ENCODE assay signal across 22 cellular contexts in genomic region chr20:38130687-38131587, GRCh38. TPM values are rescaled to one million over a fixed set of nuclear protein-coding genes. Genes with fewer than 3 reads are reported as not detected.
DNase-seq lines count a peak whose midpoint lies in the region; ATAC-seq, FAIRE-seq and TF ChIP-seq lines count a peak whose summit lies in the region.
"Had no signal": no experiment of that assay in that cellular context is flagged by ENCODE, and none has a peak within 500 bp of the region (broad histone marks: within the 10 kb centered on the region; RNA-seq: fewer than 3 reads in every experiment).

No MANE protein-coding gene starts in this region.

- H3K27me3 ChIP-seq in IMR-90 (ENCODE audit: control insufficient read depth, insufficient read depth, low read length): no peaks in the 10 kb centered on the region
- no peaks in the 10 kb centered on the region for H3K27me3 ChIP-seq in neural progenitor cell
- no peaks in the 10 kb centered on the region for H3K27me3 ChIP-seq in esophagus muscularis mucosa
- H3K27me3 ChIP-seq: body of pancreas, transverse colon had no signal

- TF ChIP-seq EP300 in A549 (IDR thresholded peaks at IDR 0.05): no peak
- no peak for TF ChIP-seq EP300 in esophagus muscularis mucosa (IDR thresholded peaks at IDR 0.05)

- CTCF ChIA-PET in A549 (lab: Yijun Ruan, JAX) (interaction anchor here (1.0 to 7.7 kb wide), 9 partner anchors 10 to 91 kb away, joined by 3 to 57 read pairs (median 6); no protein-coding TSS in a partner anchor), IMR-90 (lab: Yijun Ruan, JAX) (interaction anchor here (1.0 to 1.1 kb wide), 2 partner anchors 57 to 91 kb away, joined by 4 to 5 read pairs; no protein-coding TSS in a partner anchor)

- H2AK5ac ChIP-seq in IMR-90 (ENCODE audit: low read depth, low read length): peak overlapping the region; percentile 12; the same call in 1 of the 2 replicates

- no peak for FAIRE-seq in A549 (lab: Jason Lieb, UNC)

- no peaks in the 10 kb centered on the region for H3K79me2 ChIP-seq in neural progenitor cell (ENCODE audit: low read depth)

- TF ChIP-seq CTCF in A549 (IDR thresholded peaks at IDR 0.05) (no peak), IMR-90 (conservative IDR thresholded peaks at IDR 0.05; ENCODE audit: low read depth, low read length) (no peak), glutamatergic neuron (IDR thresholded peaks at IDR 0.05; ENCODE audit: partially characterized antibody, unreplicated experiment) (no peak), neural progenitor cell (IDR thresholded peaks at IDR 0.05) (no peak), esophagus muscularis mucosa (IDR thresholded peaks at IDR 0.05) (no peak)

- intact Hi-C loops in IMR-90 (cut with micrococcal nuclease) (no loop called here), esophagus muscularis mucosa (cut with DNase I) (no loop called here)

- no peak overlapping the region for H4K91ac ChIP-seq in IMR-90 (ENCODE audit: insufficient read depth, low read depth, low read length)

- H4K20me1 ChIP-seq in IMR-90 (ENCODE audit: insufficient read depth, low read length) (no peaks in the 10 kb centered on the region; the same call in 1 of the 2 replicates), neural progenitor cell (ENCODE audit: low read depth) (no peaks in the 10 kb centered on the region)

- H3K18ac ChIP-seq in IMR-90 (ENCODE audit: low read depth, low read length): no peak overlapping the region

- H3K4me3 Mint-ChIP-seq in glutamatergic neuron (ENCODE audit: unreplicated experiment) (peak overlapping the region; percentile 45), neural progenitor cell (no peak overlapping the region)

- TF ChIP-seq RAD21 in A549 (conservative IDR thresholded peaks at IDR 0.05 in 1 of 2, IDR thresholded peaks at IDR 0.05 in 1 of 2): no peak
- no peak for TF ChIP-seq RAD21 in IMR-90 (IDR thresholded peaks at IDR 0.05; ENCODE audit: low read length)

- H3K4me2 ChIP-seq in A549 (no peak overlapping the region), IMR-90 (ENCODE audit: low read depth, low read length) (no peak overlapping the region), neural progenitor cell (no peak overlapping the region)

- peaks cover 0 to 9% of the 10 kb centered on the region in 2 experiments; a peak in 2 of 4 replicates for H3K79me1 ChIP-seq in IMR-90 (ENCODE audit: low read depth in 1 of 2, low read length in 2 of 2)

- H3K4ac ChIP-seq in IMR-90 (ENCODE audit: low read depth, low read length): no peak overlapping the region

- no peak overlapping the region for H3K9ac ChIP-seq in IMR-90 (ENCODE audit: low read depth, low read length)
- no peak overlapping the region for H3K9ac ChIP-seq in neural progenitor cell

- H3K56ac ChIP-seq in IMR-90 (ENCODE audit: extremely low read depth, insufficient read depth, low read length): no peak overlapping the region

- H2BK5ac ChIP-seq in IMR-90 (ENCODE audit: low read depth, low read length, poor library complexity, severe bottlenecking): no peak overlapping the region

- H2BK120ac ChIP-seq in IMR-90 (ENCODE audit: low read depth, low read length): no peak overlapping the region

- H3K27ac Mint-ChIP-seq in glutamatergic neuron (ENCODE audit: unreplicated experiment) (no peak overlapping the region), neural progenitor cell (peak overlapping the region; percentile 67)

- no peak overlapping the region for H4K8ac ChIP-seq in IMR-90 (ENCODE audit: low read depth in 2 of 2, low read length in 2 of 2)

- H3K36me3 Mint-ChIP-seq in glutamatergic neuron (ENCODE audit: unreplicated experiment) (no peaks in the 10 kb centered on the region), neural progenitor cell (no peaks in the 10 kb centered on the region)

- H2BK20ac ChIP-seq in IMR-90 (ENCODE audit: low read depth, low read length): no peak overlapping the region

- TF ChIP-seq POLR2A in A549 (IDR thresholded peaks at IDR 0.05; ENCODE audit: low read length): no peak
- no peak for TF ChIP-seq POLR2A in IMR-90 (IDR thresholded peaks at IDR 0.05; ENCODE audit: low read depth, low read length)
- no peak for TF ChIP-seq POLR2A in esophagus muscularis mucosa (IDR thresholded peaks at IDR 0.05; ENCODE audit: low read depth)

- in situ Hi-C loops in IMR-90 (cut with MboI; ENCODE audit: low sequenced_read_pairs): no loop called here

- BruUV-seq in IMR-90 (replicated peaks; lab: Mats Ljungman, UMichigan): no TSS peak

- H3K9me3 Mint-ChIP-seq in glutamatergic neuron (ENCODE audit: unreplicated experiment) (peaks cover 1% of the 10 kb centered on the region), neural progenitor cell (no peaks in the 10 kb centered on the region)

- H2AFZ ChIP-seq in IMR-90 (replicated peaks; ENCODE audit: low read length, poor library complexity) (no peak overlapping the region), neural progenitor cell (replicated peaks) (no peak overlapping the region)

- H3K14ac ChIP-seq in IMR-90 (replicated peaks; ENCODE audit: low read depth, low read length): no peak overlapping the region

- POLR2A ChIA-PET in A549 (lab: Yijun Ruan, JAX): interaction anchor here (0.8 kb wide), 1 partner anchor 13 kb away, joined by 4 read pairs; no protein-coding TSS in a partner anchor
- POLR2A ChIA-PET in IMR-90 (lab: Charles Lee; ENCODE audit: unreplicated experiment): no interaction called here

- peaks cover 24% of the 10 kb centered on the region for H3K9me1 ChIP-seq in IMR-90 (ENCODE audit: insufficient read depth, low read length)

- no peaks in the 10 kb centered on the region for H3K9me3 ChIP-seq in A549
- no peaks in the 10 kb centered on the region for H3K9me3 ChIP-seq in IMR-90 (ENCODE audit: control insufficient read depth, insufficient read depth, low read length)
- H3K9me3 ChIP-seq in neural progenitor cell (ENCODE audit: low read depth): no peaks in the 10 kb centered on the region
- H3K9me3 ChIP-seq in esophagus muscularis mucosa: no peaks in the 10 kb centered on the region
- H3K9me3 ChIP-seq: body of pancreas, transverse colon had no signal

- H3K4me3 ChIP-seq in A549 (no peak overlapping the region), IMR-90 (ENCODE audit: insufficient read depth, low read depth, low read length) (no peak overlapping the region), neural progenitor cell (no peak overlapping the region), esophagus muscularis mucosa (no peak overlapping the region)
- H3K4me3 ChIP-seq: body of pancreas, transverse colon had no signal

- H4K5ac ChIP-seq in IMR-90 (ENCODE audit: low read depth, low read length): no peak overlapping the region

- H3F3A ChIP-seq in neural progenitor cell (ENCODE audit: low read depth): no peaks in the 10 kb centered on the region

- H3K27me3 Mint-ChIP-seq in glutamatergic neuron (ENCODE audit: unreplicated experiment) (peaks cover 1% of the 10 kb centered on the region), neural progenitor cell (ENCODE audit: insufficient read depth, low read depth) (peaks cover 5% of the 10 kb centered on the region)

- DNase-seq in A549 (ENCODE audit: low read depth in 1 of 2, low spot score in 1 of 2) (no peak), IMR-90 (no peak), glutamatergic neuron (no peak), neural progenitor cell (ENCODE audit: low spot score) (no peak), globus pallidus (ENCODE audit: low spot score) (no peak), esophagus muscularis mucosa (ENCODE audit: extremely low spot score) (no peak)
- DNase-seq: activated CD4-positive, alpha-beta T cell treated with anti-CD3 and anti-CD28 coated beads for 4 hours; activated gamma-delta T cell; activated T-cell treated with anti-CD3 and anti-CD28 coated beads, Interleukin-2, amount 50 U/mL, for 1 hour; body of pancreas; C1 segment of cervical spinal cord; DND-41; Karpas-422; mesendoderm; NCI-H2107; NCI-H774; stimulated activated CD4-positive, alpha-beta T cell treated with anti-CD3 and anti-CD28 coated beads, Interleukin-2, amount 100 ng/mL, for 48 hours; transverse colon had no signal

- no peak overlapping the region for H2BK15ac ChIP-seq in IMR-90 (ENCODE audit: low read depth, low read length)

- H3K36me3 ChIP-seq in IMR-90 (ENCODE audit: control insufficient read depth, insufficient read depth, low read length) (peaks cover 54% of the 10 kb centered on the region), neural progenitor cell (no peaks in the 10 kb centered on the region), esophagus muscularis mucosa (peaks cover 6 to 69% (median 65%) of the 10 kb centered on the region in 4 donors)
- H3K36me3 ChIP-seq: transverse colon had no signal

- no peak for ATAC-seq in A549
- no peak for ATAC-seq in IMR-90 (ENCODE audit: low read depth)
- no peak for ATAC-seq in HG02938 (IDR thresholded peaks at IDR 0.05; ENCODE audit: unreplicated experiment)
- no peak for ATAC-seq in GM18861 (IDR thresholded peaks at IDR 0.05; ENCODE audit: unreplicated experiment)
- ATAC-seq: body of pancreas had no signal

- no peak overlapping the region for H3K23ac ChIP-seq in IMR-90 (ENCODE audit: low read depth, low read length)

- H3K27ac ChIP-seq in A549 (peak overlapping the region in 1 of 2 experiments; percentile 22; a peak in 2 of 6 replicates), IMR-90 (ENCODE audit: insufficient read depth, low read length) (no peak overlapping the region), neural progenitor cell (no peak overlapping the region), esophagus muscularis mucosa (replicated peaks in 1 of 4) (peak overlapping the region in 2 of 4 donors; percentile 6 to 26)
- H3K27ac ChIP-seq: body of pancreas, epithelial cell of prostate, transverse colon had no signal

- peaks cover 48% of the 10 kb centered on the region for H3K4me1 ChIP-seq in A549
- peaks cover 19% of the 10 kb centered on the region for H3K4me1 ChIP-seq in IMR-90 (ENCODE audit: control insufficient read depth, insufficient read depth, low read length)
- H3K4me1 ChIP-seq in neural progenitor cell: no peaks in the 10 kb centered on the region
- peaks cover 30 to 43% (median 37%) of the 10 kb centered on the region in 4 donors for H3K4me1 ChIP-seq in esophagus muscularis mucosa

- dilution Hi-C loops in IMR-90 (cut with HindIII; ENCODE audit: low sequenced_read_pairs, unreplicated experiment): no loop called here

- H2AK9ac ChIP-seq in IMR-90 (replicated peaks; ENCODE audit: low read depth, low read length, poor library complexity): no peak overlapping the region

- H3K4me1 Mint-ChIP-seq in glutamatergic neuron (ENCODE audit: low read depth, unreplicated experiment) (peaks cover 7% of the 10 kb centered on the region), neural progenitor cell (peaks cover 17% of the 10 kb centered on the region)

- WGBS in A549 (ENCODE audit: missing lambda C conversion rate): 85% methylated on average over 16 of the region's 19 CpGs
- 89% methylated on average over 6 of the region's 19 CpGs; no CpG with 5 or more reads in 1 of the 2 experiments for WGBS in IMR-90 (ENCODE audit: extremely low coverage in 2 of 2, insufficient read length in 1 of 2), 2 experiments
- WGBS in esophagus muscularis mucosa: 89% methylated on average over 17 of the region's 19 CpGs

RNA-seq across cellular contexts. Expression of gene TGM2, which starts 34.1 kb away (rescaled TPM):
- polyA plus RNA-seq in A549 (2011; rRNA removed) (173 TPM in 2 replicates), A549 (2017; fragmentation: RNase III; extraction: RNeasy Plus Mini Kit Qiagen cat#74134 plus additional on column Dnase treatment) (348 to 469 TPM (median 441 TPM) in 3 replicates), IMR-90 (2012; rRNA removed) (239 and 292 TPM in 2 replicates)
- polyA plus RNA-seq in A549 (2012; cell fraction: cytosol; rRNA removed): 164 and 192 TPM in 2 replicates
- polyA plus RNA-seq in A549 (2012; cell fraction: nucleus; rRNA removed): 241 and 325 TPM in 2 replicates
- polyA minus RNA-seq in A549 (2011; rRNA and poly(A)+ RNA removed): 181 and 216 TPM in 2 replicates
- total RNA-seq in IMR-90 (2012; rRNA removed) (237 and 268 TPM in 2 replicates), glutamatergic neuron (ENCODE audit: unreplicated experiment) (not detected), neural progenitor cell (ENCODE audit: low replicate concordance) (0.22 and 0.28 TPM in 2 replicates), esophagus muscularis mucosa (100 to 1,000 TPM; 170 to 385 (median 212) TPM)
- 370 and 502 TPM in 2 replicates for polyA plus RNA-seq in IMR-90 (2012; cell fraction: cytosol; rRNA removed)
- 218 and 328 TPM in 2 replicates for polyA plus RNA-seq in IMR-90 (2012; cell fraction: nucleus; rRNA removed; ENCODE audit: low replicate concordance)
- total RNA-seq: activated CD8-positive, alpha-beta memory T cell treated with anti-CD3 and anti-CD28 coated beads for 36 hours had no signal

Comparison
In these comparisons a context has a peak if more than half of its experiments do, and no peak if none do; other contexts are left out.
1. RNA of gene TGM2, which starts 34.1 kb away (total RNA-seq): 237 to 268 TPM in IMR-90 and 170 to 385 TPM in esophagus muscularis mucosa; 0.22 to 0.28 TPM in neural progenitor cell and not detected in glutamatergic neuron (single experiment); every median in the first group is over 100 times any median in the second.